8 cellular contexts compared by ENCODE assay signal in genomic region chr9:114898741-114899140, GRCh38. TPM values are rescaled to one million over a fixed set of nuclear protein-coding genes. Genes with fewer than 3 reads are reported as not detected.
DNase-seq lines count a peak whose midpoint lies in the region; ATAC-seq lines count a peak whose summit lies in the region.

No MANE protein-coding gene starts in this region.

- H3K9me3 Mint-ChIP-seq in CD8-positive, alpha-beta memory T cell = no peaks in the 10 kb centered on the region

- H3K27me3 ChIP-seq in CD8-positive, alpha-beta memory T cell (ENCODE audit: insufficient read depth, low read length, poor library complexity, severe bottlenecking) = no peaks in the 10 kb centered on the region

- no peak overlapping the region for H3K4me3 Mint-ChIP-seq in CD8-positive, alpha-beta memory T cell

- peaks cover 0 to 25% (median 0%) of the 10 kb centered on the region in 3 donors for H3K4me1 Mint-ChIP-seq in CD8-positive, alpha-beta memory T cell

- peaks cover 99% of the 10 kb centered on the region for H3K4me1 ChIP-seq in CD8-positive, alpha-beta memory T cell (ENCODE audit: insufficient read depth, low read length)

- peaks cover 17% of the 10 kb centered on the region for H3K36me3 ChIP-seq in CD8-positive, alpha-beta memory T cell (ENCODE audit: insufficient read depth, low read length)

- H3K9me3 ChIP-seq in CD8-positive, alpha-beta memory T cell (ENCODE audit: low read length) = no peaks in the 10 kb centered on the region

- H3K27ac Mint-ChIP-seq in CD8-positive, alpha-beta memory T cell = no peak overlapping the region

- CTCF ChIA-PET in CD8-positive, alpha-beta memory T cell (lab: Charles Lee) = interaction anchor here (0.9 to 4.0 kb wide), 16 partner anchors 8 to 217 kb away, joined by 3 to 18 read pairs (median 4); partner anchors contain the start of genes TEX48 and TNFSF8

- peak; percentile 54 to 89 (median 88) for DNase-seq in CD8-positive, alpha-beta memory T cell
- DNase-seq in T-helper 9 cell (peak; percentile 68), DMS79 treated with DMSO at 0.1 percent for 48 hours (lab: John Stamatoyannopoulos, UW) (no peak), occipital lobe (lab: John Stamatoyannopoulos, UW) (no peak), GM03348 (ENCODE audit: low spot score) (no peak)
- peak; percentile 71 for DNase-seq in effector CD4-positive, alpha-beta T cell
- peak in 2 of 3 experiments; percentile 49 to 66 for DNase-seq in stimulated activated CD4-positive, alpha-beta T cell treated with anti-CD3 and anti-CD28 coated beads, TNF-alpha, amount 100 ng/mL, for 4 hours (ENCODE audit: low read depth in 3 of 3)

- no peaks in the 10 kb centered on the region for H3K27me3 Mint-ChIP-seq in CD8-positive, alpha-beta memory T cell

- no peak overlapping the region for H3K27ac ChIP-seq in CD8-positive, alpha-beta memory T cell (ENCODE audit: low read depth, low read length)

- H3K36me3 Mint-ChIP-seq in CD8-positive, alpha-beta memory T cell = peaks cover 17 to 34% (median 33%) of the 10 kb centered on the region in 3 donors

- peak overlapping the region; percentile 30 for H3K4me3 ChIP-seq in CD8-positive, alpha-beta memory T cell (ENCODE audit: low read length)

- POLR2A ChIA-PET in CD8-positive, alpha-beta memory T cell (lab: Charles Lee) = interaction anchor here (0.8 to 1.6 kb wide), 7 partner anchors 9 to 162 kb away, joined by 3 to 8 read pairs (median 5); no protein-coding TSS in a partner anchor

- ATAC-seq in HG02885 (IDR thresholded peaks at IDR 0.05; ENCODE audit: poor library complexity, unreplicated experiment) = peak; percentile 72

RNA-seq across cellular contexts. Expression of gene TNFSF8, which starts 31.6 kb away (rescaled TPM):
- 10 to 100 TPM; 72.6 to 73.2 TPM for total RNA-seq in CD8-positive, alpha-beta memory T cell
- polyA plus RNA-seq in CD8-positive, alpha-beta memory T cell = 83.6 TPM
- total RNA-seq in occipital lobe = 1.1 TPM

Comparison
In these comparisons a context has a peak if more than half of its experiments do, and no peak if none do; other contexts are left out.
1. DNase-seq: peak in CD8-positive, alpha-beta memory T cell (5 of 5), T-helper 9 cell (single experiment), effector CD4-positive, alpha-beta T cell (single experiment) and stimulated activated CD4-positive, alpha-beta T cell treated with anti-CD3 and anti-CD28 coated beads, TNF-alpha, amount 100 ng/mL, for 4 hours (2 of 3); none in DMS79 treated with DMSO at 0.1 percent for 48 hours (single experiment), occipital lobe (single experiment) and GM03348 (single experiment).
2. RNA of gene TNFSF8, which starts 31.6 kb away (total RNA-seq): 72.6 to 73.2 TPM in CD8-positive, alpha-beta memory T cell; 1.1 TPM in occipital lobe (single experiment); every median in the first group is over 10 times any median in the second.